In the genomic region with DNA sequence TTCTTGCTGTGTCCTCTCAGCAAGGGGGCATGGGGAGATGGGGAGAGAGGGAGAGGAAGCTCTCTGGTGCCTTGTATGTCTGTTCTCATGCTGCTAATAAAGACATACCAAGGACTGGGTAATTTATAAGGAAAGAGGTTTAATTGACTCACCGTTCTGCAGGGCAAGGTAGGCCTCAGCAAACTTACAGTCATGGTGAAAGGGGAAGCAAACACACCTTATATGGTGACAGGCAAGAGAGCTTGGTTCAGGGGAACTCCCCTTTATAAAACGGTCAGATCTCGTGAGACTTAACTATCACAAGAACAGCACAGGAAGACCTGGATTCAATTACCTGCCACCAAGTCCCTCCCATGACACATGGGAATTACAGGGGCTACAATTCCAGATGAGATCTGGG, we compare ENCODE assay signal across 1 cellular context.
TF ChIP-seq lines count a peak whose summit lies in the region.

No MANE protein-coding gene starts in this region.

TF ChIP-seq in GM23338, 12 proteins besides CTCF, POLR2A, EP300 and RAD21 (continued from another document):
- TF ChIP-seq, protein P1, sequence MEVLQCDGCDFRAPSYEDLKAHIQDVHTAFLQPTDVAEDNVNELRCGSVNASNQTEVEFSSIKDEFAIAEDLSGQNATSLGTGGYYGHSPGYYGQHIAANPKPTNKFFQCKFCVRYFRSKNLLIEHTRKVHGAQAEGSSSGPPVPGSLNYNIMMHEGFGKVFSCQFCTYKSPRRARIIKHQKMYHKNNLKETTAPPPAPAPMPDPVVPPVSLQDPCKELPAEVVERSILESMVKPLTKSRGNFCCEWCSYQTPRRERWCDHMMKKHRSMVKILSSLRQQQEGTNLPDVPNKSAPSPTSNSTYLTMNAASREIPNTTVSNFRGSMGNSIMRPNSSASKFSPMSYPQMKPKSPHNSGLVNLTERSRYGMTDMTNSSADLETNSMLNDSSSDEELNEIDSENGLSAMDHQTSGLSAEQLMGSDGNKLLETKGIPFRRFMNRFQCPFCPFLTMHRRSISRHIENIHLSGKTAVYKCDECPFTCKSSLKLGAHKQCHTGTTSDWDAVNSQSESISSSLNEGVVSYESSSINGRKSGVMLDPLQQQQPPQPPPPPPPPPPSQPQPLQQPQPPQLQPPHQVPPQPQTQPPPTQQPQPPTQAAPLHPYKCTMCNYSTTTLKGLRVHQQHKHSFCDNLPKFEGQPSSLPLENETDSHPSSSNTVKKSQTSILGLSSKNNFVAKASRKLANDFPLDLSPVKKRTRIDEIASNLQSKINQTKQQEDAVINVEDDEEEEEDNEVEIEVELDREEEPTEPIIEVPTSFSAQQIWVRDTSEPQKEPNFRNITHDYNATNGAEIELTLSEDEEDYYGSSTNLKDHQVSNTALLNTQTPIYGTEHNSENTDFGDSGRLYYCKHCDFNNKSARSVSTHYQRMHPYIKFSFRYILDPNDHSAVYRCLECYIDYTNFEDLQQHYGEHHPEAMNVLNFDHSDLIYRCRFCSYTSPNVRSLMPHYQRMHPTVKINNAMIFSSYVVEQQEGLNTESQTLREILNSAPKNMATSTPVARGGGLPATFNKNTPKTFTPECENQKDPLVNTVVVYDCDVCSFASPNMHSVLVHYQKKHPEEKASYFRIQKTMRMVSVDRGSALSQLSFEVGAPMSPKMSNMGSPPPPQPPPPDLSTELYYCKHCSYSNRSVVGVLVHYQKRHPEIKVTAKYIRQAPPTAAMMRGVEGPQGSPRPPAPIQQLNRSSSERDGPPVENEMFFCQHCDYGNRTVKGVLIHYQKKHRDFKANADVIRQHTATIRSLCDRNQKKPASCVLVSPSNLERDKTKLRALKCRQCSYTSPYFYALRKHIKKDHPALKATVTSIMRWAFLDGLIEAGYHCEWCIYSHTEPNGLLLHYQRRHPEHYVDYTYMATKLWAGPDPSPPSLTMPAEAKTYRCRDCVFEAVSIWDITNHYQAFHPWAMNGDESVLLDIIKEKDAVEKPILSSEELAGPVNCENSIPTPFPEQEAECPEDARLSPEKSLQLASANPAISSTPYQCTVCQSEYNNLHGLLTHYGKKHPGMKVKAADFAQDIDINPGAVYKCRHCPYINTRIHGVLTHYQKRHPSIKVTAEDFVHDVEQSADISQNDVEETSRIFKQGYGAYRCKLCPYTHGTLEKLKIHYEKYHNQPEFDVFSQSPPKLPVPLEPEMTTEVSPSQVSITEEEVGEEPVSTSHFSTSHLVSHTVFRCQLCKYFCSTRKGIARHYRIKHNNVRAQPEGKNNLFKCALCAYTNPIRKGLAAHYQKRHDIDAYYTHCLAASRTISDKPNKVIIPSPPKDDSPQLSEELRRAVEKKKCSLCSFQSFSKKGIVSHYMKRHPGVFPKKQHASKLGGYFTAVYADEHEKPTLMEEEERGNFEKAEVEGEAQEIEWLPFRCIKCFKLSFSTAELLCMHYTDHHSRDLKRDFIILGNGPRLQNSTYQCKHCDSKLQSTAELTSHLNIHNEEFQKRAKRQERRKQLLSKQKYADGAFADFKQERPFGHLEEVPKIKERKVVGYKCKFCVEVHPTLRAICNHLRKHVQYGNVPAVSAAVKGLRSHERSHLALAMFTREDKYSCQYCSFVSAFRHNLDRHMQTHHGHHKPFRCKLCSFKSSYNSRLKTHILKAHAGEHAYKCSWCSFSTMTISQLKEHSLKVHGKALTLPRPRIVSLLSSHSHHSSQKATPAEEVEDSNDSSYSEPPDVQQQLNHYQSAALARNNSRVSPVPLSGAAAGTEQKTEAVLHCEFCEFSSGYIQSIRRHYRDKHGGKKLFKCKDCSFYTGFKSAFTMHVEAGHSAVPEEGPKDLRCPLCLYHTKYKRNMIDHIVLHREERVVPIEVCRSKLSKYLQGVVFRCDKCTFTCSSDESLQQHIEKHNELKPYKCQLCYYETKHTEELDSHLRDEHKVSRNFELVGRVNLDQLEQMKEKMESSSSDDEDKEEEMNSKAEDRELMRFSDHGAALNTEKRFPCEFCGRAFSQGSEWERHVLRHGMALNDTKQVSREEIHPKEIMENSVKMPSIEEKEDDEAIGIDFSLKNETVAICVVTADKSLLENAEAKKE (CRISPR knock-in tag; IDR thresholded peaks at IDR 0.05): no peak
- TF ChIP-seq POLR2AphosphoS5 (IDR thresholded peaks at IDR 0.05; ENCODE audit: low read depth) (no peak), ZNF114 (CRISPR knock-in tag; IDR thresholded peaks at IDR 0.05) (no peak), STAT1 (IDR thresholded peaks at IDR 0.05; ENCODE audit: unreplicated experiment) (no peak), ZNF331 (CRISPR knock-in tag; IDR thresholded peaks at IDR 0.05; ENCODE audit: low read depth) (no peak), EZH2 (IDR thresholded peaks at IDR 0.05; ENCODE audit: low read depth, unreplicated experiment) (no peak)
- TF ChIP-seq, protein P2, sequence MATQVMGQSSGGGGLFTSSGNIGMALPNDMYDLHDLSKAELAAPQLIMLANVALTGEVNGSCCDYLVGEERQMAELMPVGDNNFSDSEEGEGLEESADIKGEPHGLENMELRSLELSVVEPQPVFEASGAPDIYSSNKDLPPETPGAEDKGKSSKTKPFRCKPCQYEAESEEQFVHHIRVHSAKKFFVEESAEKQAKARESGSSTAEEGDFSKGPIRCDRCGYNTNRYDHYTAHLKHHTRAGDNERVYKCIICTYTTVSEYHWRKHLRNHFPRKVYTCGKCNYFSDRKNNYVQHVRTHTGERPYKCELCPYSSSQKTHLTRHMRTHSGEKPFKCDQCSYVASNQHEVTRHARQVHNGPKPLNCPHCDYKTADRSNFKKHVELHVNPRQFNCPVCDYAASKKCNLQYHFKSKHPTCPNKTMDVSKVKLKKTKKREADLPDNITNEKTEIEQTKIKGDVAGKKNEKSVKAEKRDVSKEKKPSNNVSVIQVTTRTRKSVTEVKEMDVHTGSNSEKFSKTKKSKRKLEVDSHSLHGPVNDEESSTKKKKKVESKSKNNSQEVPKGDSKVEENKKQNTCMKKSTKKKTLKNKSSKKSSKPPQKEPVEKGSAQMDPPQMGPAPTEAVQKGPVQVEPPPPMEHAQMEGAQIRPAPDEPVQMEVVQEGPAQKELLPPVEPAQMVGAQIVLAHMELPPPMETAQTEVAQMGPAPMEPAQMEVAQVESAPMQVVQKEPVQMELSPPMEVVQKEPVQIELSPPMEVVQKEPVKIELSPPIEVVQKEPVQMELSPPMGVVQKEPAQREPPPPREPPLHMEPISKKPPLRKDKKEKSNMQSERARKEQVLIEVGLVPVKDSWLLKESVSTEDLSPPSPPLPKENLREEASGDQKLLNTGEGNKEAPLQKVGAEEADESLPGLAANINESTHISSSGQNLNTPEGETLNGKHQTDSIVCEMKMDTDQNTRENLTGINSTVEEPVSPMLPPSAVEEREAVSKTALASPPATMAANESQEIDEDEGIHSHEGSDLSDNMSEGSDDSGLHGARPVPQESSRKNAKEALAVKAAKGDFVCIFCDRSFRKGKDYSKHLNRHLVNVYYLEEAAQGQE (IDR thresholded peaks at IDR 0.05; ENCODE audit: unreplicated experiment): no peak
